ENCODE assay signal across 21 cellular contexts in genomic region chr14:103746706-103747105, GRCh38. TPM values are rescaled to one million over a fixed set of nuclear protein-coding genes. Genes with fewer than 3 reads are reported as not detected.
DNase-seq lines count a peak whose midpoint lies in the region; ATAC-seq and TF ChIP-seq lines count a peak whose summit lies in the region.
"Had no signal": no experiment of that assay in that cellular context is flagged by ENCODE, and none has a peak within 500 bp of the region (broad histone marks: within the 10 kb centered on the region; RNA-seq: fewer than 3 reads in every experiment).

No MANE protein-coding gene starts in this region.

- H3K36me3 ChIP-seq in breast epithelium: no peaks in the 10 kb centered on the region
- peaks cover 12% of the 10 kb centered on the region for H3K36me3 ChIP-seq in effector memory CD4-positive, alpha-beta T cell (ENCODE audit: control insufficient read depth, insufficient read depth, low read length)
- no peaks in the 10 kb centered on the region for H3K36me3 ChIP-seq in testis (ENCODE audit: low read depth, missing control alignments)

- H3K27me3 Mint-ChIP-seq in MCF 10A (ENCODE audit: insufficient read depth, unreplicated experiment): no peaks in the 10 kb centered on the region
- H3K27me3 Mint-ChIP-seq: activated CD4-positive, alpha-beta T cell treated with anti-CD3 and anti-CD28 coated beads, Interleukin-2, amount 10 ng/mL, durations not matched to agents 24 days and 14 days; activated naive CD4-positive, alpha-beta T cell treated with anti-CD3 and anti-CD28 coated beads, Interleukin-2, amount 50 U/mL, for 24 hours; CD4-positive, CD25-positive, alpha-beta regulatory T cell; effector memory CD8-positive, alpha-beta T cell had no signal

- H3K27ac Mint-ChIP-seq in MCF 10A (ENCODE audit: low read depth, unreplicated experiment): no peak overlapping the region
- H3K27ac Mint-ChIP-seq: activated CD4-positive, alpha-beta T cell treated with anti-CD3 and anti-CD28 coated beads, Interleukin-2, amount 10 ng/mL, durations not matched to agents 24 days and 14 days; activated naive CD4-positive, alpha-beta T cell treated with anti-CD3 and anti-CD28 coated beads, Interleukin-2, amount 50 U/mL, for 24 hours had no signal

- H3K27me3 ChIP-seq in breast epithelium (no peaks in the 10 kb centered on the region), foreskin keratinocyte (no peaks in the 10 kb centered on the region), testis (no peaks in the 10 kb centered on the region)
- H3K27me3 ChIP-seq in effector memory CD4-positive, alpha-beta T cell (replicated peaks; ENCODE audit: control insufficient read depth, insufficient read depth, low read length, poor library complexity, severe bottlenecking): no peaks in the 10 kb centered on the region
- H3K27me3 ChIP-seq: cardiac muscle cell, left lung, tibial nerve had no signal

- no TSS peak for BruUV-seq in MCF 10A (replicated peaks; lab: Mats Ljungman, UMichigan)

- peak; percentile 20 for ATAC-seq in foreskin keratinocyte
- ATAC-seq in GM21423 (IDR thresholded peaks at IDR 0.05; ENCODE audit: unreplicated experiment): no peak
- ATAC-seq: effector memory CD8-positive, alpha-beta T cell; left lung had no signal

- CTCF ChIA-PET in MCF 10A (lab: Yijun Ruan, JAX): interaction anchor here (0.7 kb wide), 1 partner anchor 186 kb away, joined by 3 read pairs; no protein-coding TSS in a partner anchor

- no peak overlapping the region for H3K4me3 Mint-ChIP-seq in MCF 10A (ENCODE audit: unreplicated experiment)
- H3K4me3 Mint-ChIP-seq: activated CD4-positive, alpha-beta T cell treated with anti-CD3 and anti-CD28 coated beads, Interleukin-2, amount 10 ng/mL, durations not matched to agents 24 days and 14 days; activated naive CD4-positive, alpha-beta T cell treated with anti-CD3 and anti-CD28 coated beads, Interleukin-2, amount 50 U/mL, for 24 hours; CD4-positive, CD25-positive, alpha-beta regulatory T cell; effector memory CD8-positive, alpha-beta T cell had no signal

- H3K9me3 ChIP-seq in breast epithelium (no peaks in the 10 kb centered on the region), testis (no peaks in the 10 kb centered on the region)
- no peaks in the 10 kb centered on the region for H3K9me3 ChIP-seq in effector memory CD4-positive, alpha-beta T cell (ENCODE audit: control insufficient read depth, low read length)
- H3K9me3 ChIP-seq: left lung, tibial nerve had no signal

- no peaks in the 10 kb centered on the region for H3K4me1 Mint-ChIP-seq in MCF 10A (ENCODE audit: insufficient read depth, unreplicated experiment)

- POLR2A ChIA-PET in MCF 10A (lab: Yijun Ruan, JAX): interaction anchor here (0.7 to 0.8 kb wide), 2 partner anchors 10 to 103 kb away, joined by 3 to 5 read pairs; no protein-coding TSS in a partner anchor

- no peak overlapping the region for H3K4me3 ChIP-seq in breast epithelium
- H3K4me3 ChIP-seq in effector memory CD4-positive, alpha-beta T cell (ENCODE audit: insufficient read depth, low read depth, low read length, poor library complexity, severe bottlenecking): no peak overlapping the region
- no peak overlapping the region for H3K4me3 ChIP-seq in testis
- H3K4me3 ChIP-seq: cardiac muscle cell, left lung, skin epidermis, tibial nerve had no signal

- intact Hi-C loops in MCF 10A (cut with micrococcal nuclease): no loop called here
- intact Hi-C loops in breast epithelium (cut with DNase I; ENCODE audit: low total_unique reads): no loop called here
- intact Hi-C loops in testis (cut with DNase I; ENCODE audit: low total_unique reads): no loop called here

- H3K4me1 ChIP-seq in breast epithelium (no peaks in the 10 kb centered on the region), foreskin keratinocyte (no peaks in the 10 kb centered on the region), testis (peaks cover 2% of the 10 kb centered on the region)
- no peaks in the 10 kb centered on the region for H3K4me1 ChIP-seq in effector memory CD4-positive, alpha-beta T cell (ENCODE audit: control insufficient read depth, insufficient read depth, low read length, poor library complexity, severe bottlenecking)
- H3K4me1 ChIP-seq: left lung had no signal

- DNase-seq in MCF 10A (ENCODE audit: unreplicated experiment) (peak; percentile 25), breast epithelium (ENCODE audit: low spot score in 2 of 2) (no peak), amniotic epithelial cell (ENCODE audit: low read depth) (peak; percentile 61), foreskin keratinocyte (no peak), ureter (ENCODE audit: low spot score) (peak; percentile 34), testis (no peak)
- DNase-seq in effector memory CD4-positive, alpha-beta T cell: no peak
- DNase-seq: 8988T; activated CD4-positive, alpha-beta T cell treated with anti-CD3 and anti-CD28 coated beads, Interleukin-2, amount 10 ng/mL, durations not matched to agents 24 days and 14 days; CD4-positive, CD25-positive, alpha-beta regulatory T cell; DMS79 treated with DMSO at 0.1 percent for 48 hours; effector memory CD8-positive, alpha-beta T cell; foreskin melanocyte; left lung; NCI-H187; NCI-H524 had no signal

- no peaks in the 10 kb centered on the region for H3K9me3 Mint-ChIP-seq in MCF 10A (ENCODE audit: unreplicated experiment)
- H3K9me3 Mint-ChIP-seq: activated CD4-positive, alpha-beta T cell treated with anti-CD3 and anti-CD28 coated beads, Interleukin-2, amount 10 ng/mL, durations not matched to agents 24 days and 14 days; activated naive CD4-positive, alpha-beta T cell treated with anti-CD3 and anti-CD28 coated beads, Interleukin-2, amount 50 U/mL, for 24 hours; CD4-positive, CD25-positive, alpha-beta regulatory T cell; effector memory CD8-positive, alpha-beta T cell had no signal

- no peak for TF ChIP-seq POLR2A in breast epithelium (IDR thresholded peaks at IDR 0.05)
- no peak for TF ChIP-seq POLR2A in testis (IDR thresholded peaks at IDR 0.05)

- no peak for TF ChIP-seq CTCF in MCF 10A (IDR thresholded peaks at IDR 0.05; ENCODE audit: unreplicated experiment)
- no peak for TF ChIP-seq CTCF in breast epithelium (IDR thresholded peaks at IDR 0.05)
- no peak for TF ChIP-seq CTCF in foreskin keratinocyte (conservative IDR thresholded peaks at IDR 0.05)
- TF ChIP-seq CTCF in testis (IDR thresholded peaks at IDR 0.05): no peak

- H3K36me3 Mint-ChIP-seq in MCF 10A (ENCODE audit: insufficient read depth, unreplicated experiment): peaks cover 23% of the 10 kb centered on the region

- H3K27ac ChIP-seq in breast epithelium: no peak overlapping the region
- H3K27ac ChIP-seq in foreskin keratinocyte: no peak overlapping the region
- no peak overlapping the region for H3K27ac ChIP-seq in effector memory CD4-positive, alpha-beta T cell (ENCODE audit: insufficient read depth, low read length, poor library complexity, severe bottlenecking)
- H3K27ac ChIP-seq in testis: no peak overlapping the region
- H3K27ac ChIP-seq: cardiac muscle cell, left lung, skin epidermis, tibial nerve had no signal

- 82 to 93% methylated on average over 10 of the region's 10 CpGs for WGBS in testis, 2 donors

RNA-seq across cellular contexts. Expression of gene ZFYVE21, which starts 31.1 kb away (rescaled TPM):
- total RNA-seq in MCF 10A (2022) (28.6 and 35.5 TPM in 2 replicates), breast epithelium (100 to 1,000 TPM in 1 of 3 donors, 10 to 100 TPM in 2; 57.4 to 140 (median 96.0) TPM), foreskin keratinocyte (61.4 and 68.0 TPM in 2 replicates), ureter (90.9 TPM), testis (100 to 1,000 TPM; 194 to 251 TPM)
- polyA plus RNA-seq in foreskin keratinocyte (74.5 and 79.5 TPM in 2 replicates), testis (ENCODE audit: insufficient read depth, low read depth, low replicate concordance) (86.4 TPM)

RNA-seq across cellular contexts. Expression of gene XRCC3, which starts 31.5 kb away (rescaled TPM):
- total RNA-seq in MCF 10A (2022) (9.4 and 17.5 TPM in 2 replicates), breast epithelium (10 to 100 TPM in 1 of 3 donors, 1 to 10 TPM in 2; 5.9 to 10.2 (median 5.9) TPM), foreskin keratinocyte (33.9 and 41.5 TPM in 2 replicates), ureter (15.7 TPM), testis (10 to 100 TPM; 40.3 to 41.1 TPM)
- polyA plus RNA-seq in foreskin keratinocyte (28.0 and 38.8 TPM in 2 replicates), testis (ENCODE audit: insufficient read depth, low read depth, low replicate concordance) (16.6 TPM)

Comparison
In these comparisons a context has a peak if more than half of its experiments do, and no peak if none do; other contexts are left out.
1. DNase-seq: peak in MCF 10A (single experiment), amniotic epithelial cell (single experiment) and ureter (single experiment); none in breast epithelium (0 of 2), foreskin keratinocyte (0 of 2), effector memory CD4-positive, alpha-beta T cell (0 of 3) and testis (single experiment).